In genomic region chr1:159804924-159805323, GRCh38 we compare ENCODE assay signal across 30 cellular contexts. TPM values are rescaled to one million over a fixed set of nuclear protein-coding genes. Genes with fewer than 3 reads are reported as not detected.
DNase-seq lines count a peak whose midpoint lies in the region; ATAC-seq, FAIRE-seq and TF ChIP-seq lines count a peak whose summit lies in the region.
"Had no signal": no experiment of that assay in that cellular context is flagged by ENCODE, and none has a peak within 500 bp of the region (broad histone marks: within the 10 kb centered on the region; RNA-seq: fewer than 3 reads in every experiment).

No MANE protein-coding gene starts in this region.

- H3K4me3 Mint-ChIP-seq in effector memory CD8-positive, alpha-beta T cell: peak overlapping the region; percentile 82 to 86
- H3K4me3 Mint-ChIP-seq in natural killer cell: peak overlapping the region; percentile 96
- no peak overlapping the region for H3K4me3 Mint-ChIP-seq in H9
- H3K4me3 Mint-ChIP-seq: activated CD4-positive, alpha-beta T cell treated with anti-CD3 and anti-CD28 coated beads for 36 hours; activated naive CD4-positive, alpha-beta T cell treated with anti-CD3 and anti-CD28 coated beads for 36 hours; activated T-cell treated with anti-CD3 and anti-CD28 coated beads, Interleukin-2, amount 50 U/mL, for 24 hours had no signal

- no peak overlapping the region for H2AFZ ChIP-seq in H9 (ENCODE audit: low read length)

- H2BK5ac ChIP-seq in H9 (ENCODE audit: insufficient read length, low read length): no peak overlapping the region

- no peak overlapping the region for H2BK12ac ChIP-seq in H9 (ENCODE audit: insufficient read length, low read depth, low read length)

- peaks cover 75 to 82% of the 10 kb centered on the region in 2 donors for H3K4me1 Mint-ChIP-seq in effector memory CD8-positive, alpha-beta T cell (ENCODE audit: low read depth in 2 of 2)
- H3K4me1 Mint-ChIP-seq in natural killer cell (peaks cover 82 to 83% of the 10 kb centered on the region in 2 donors), H9 (no peaks in the 10 kb centered on the region)

- H3K4me3 ChIP-seq in prostate gland: no peak overlapping the region

- 27% methylated on average over 2 of the region's 2 CpGs for WGBS in prostate gland
- WGBS in H9 (ENCODE audit: extremely low coverage, insufficient read length, low lambda C conversion rate): no CpG with 5 or more reads among the region's 2 CpGs

- H3K4me2 ChIP-seq in H9 (ENCODE audit: insufficient read depth, insufficient read length, low read length): no peak overlapping the region

- no peak for TF ChIP-seq POLR2A in prostate gland (IDR thresholded peaks at IDR 0.05)

- H2BK120ac ChIP-seq in H9 (ENCODE audit: low read depth, low read length, poor library complexity, severe bottlenecking): no peak overlapping the region

- H3K9ac ChIP-seq in H9 (ENCODE audit: extremely low read depth, insufficient read length, low read length): no peak overlapping the region

- peak overlapping the region; percentile 91 to 92 for H3K27ac Mint-ChIP-seq in effector memory CD8-positive, alpha-beta T cell
- H3K27ac Mint-ChIP-seq in natural killer cell: peak overlapping the region; percentile 87 to 90
- no peak overlapping the region for H3K27ac Mint-ChIP-seq in H9
- H3K27ac Mint-ChIP-seq: activated CD4-positive, alpha-beta T cell treated with anti-CD3 and anti-CD28 coated beads for 36 hours; activated naive CD4-positive, alpha-beta T cell treated with anti-CD3 and anti-CD28 coated beads for 36 hours; activated T-cell treated with anti-CD3 and anti-CD28 coated beads, Interleukin-2, amount 50 U/mL, for 24 hours had no signal

- no peak overlapping the region for H2BK20ac ChIP-seq in H9 (ENCODE audit: low read depth, low read length, poor library complexity, severe bottlenecking)

- no peaks in the 10 kb centered on the region for H3K79me2 ChIP-seq in H9 (ENCODE audit: insufficient read depth, low read length)

- H3K27me3 Mint-ChIP-seq in effector memory CD8-positive, alpha-beta T cell: no peaks in the 10 kb centered on the region
- H3K27me3 Mint-ChIP-seq in natural killer cell (ENCODE audit: low read depth in 2 of 2): peaks cover 0 to 11% of the 10 kb centered on the region in 2 donors
- peaks cover 22% of the 10 kb centered on the region for H3K27me3 Mint-ChIP-seq in H9 (ENCODE audit: low read depth)
- H3K27me3 Mint-ChIP-seq: activated CD4-positive, alpha-beta T cell treated with anti-CD3 and anti-CD28 coated beads for 36 hours; activated T-cell treated with anti-CD3 and anti-CD28 coated beads, Interleukin-2, amount 50 U/mL, for 24 hours had no signal

- H4K20me1 ChIP-seq in H9 (ENCODE audit: control insufficient read depth, insufficient read depth, insufficient read length): no peaks in the 10 kb centered on the region

- no peak for FAIRE-seq in RCC 7860 (lab: Jason Lieb, UNC)
- FAIRE-seq: TTC549 had no signal

- H2AK5ac ChIP-seq in H9 (ENCODE audit: insufficient read length, low read length): no peak overlapping the region

- no peaks in the 10 kb centered on the region for H3K9me3 ChIP-seq in prostate gland
- H3K9me3 ChIP-seq in H9 (ENCODE audit: control insufficient read depth, low read depth, low read length): no peaks in the 10 kb centered on the region

- no peak overlapping the region for H3K27ac ChIP-seq in prostate gland
- no peak overlapping the region for H3K27ac ChIP-seq in H9 (ENCODE audit: insufficient read length, low read depth, low read length)

- no peak overlapping the region for H3K23ac ChIP-seq in H9 (ENCODE audit: insufficient read length, low read depth, low read length)

- no peaks in the 10 kb centered on the region for H3K79me1 ChIP-seq in H9 (ENCODE audit: insufficient read depth, low read depth, low read length, poor library complexity, severe bottlenecking)

- H3K18ac ChIP-seq in H9 (ENCODE audit: insufficient read length, low read depth, low read length): no peak overlapping the region

- no peaks in the 10 kb centered on the region for H3K23me2 ChIP-seq in H9 (ENCODE audit: insufficient read length, low read depth, low read length, poor library complexity, severe bottlenecking)

- no peak for TF ChIP-seq CTCF in natural killer cell (IDR thresholded peaks at IDR 0.05)
- no peak for TF ChIP-seq CTCF in prostate gland (IDR thresholded peaks at IDR 0.05)
- TF ChIP-seq CTCF in H9 (conservative IDR thresholded peaks at IDR 0.05): no peak

- no peaks in the 10 kb centered on the region for H3K36me3 ChIP-seq in prostate gland

- H3K36me3 Mint-ChIP-seq in effector memory CD8-positive, alpha-beta T cell (ENCODE audit: insufficient read depth): peaks cover 49% of the 10 kb centered on the region
- peaks cover 30% of the 10 kb centered on the region for H3K36me3 Mint-ChIP-seq in natural killer cell
- H3K36me3 Mint-ChIP-seq in H9 (ENCODE audit: insufficient read depth in 1 of 3, low read depth in 3 of 3): no peaks in the 10 kb centered on the region; a peak in 1 of 7 replicates
- H3K36me3 Mint-ChIP-seq: naive thymus-derived CD4-positive, alpha-beta T cell had no signal

- H2BK15ac ChIP-seq in H9 (ENCODE audit: low read depth, low read length): no peak overlapping the region

- DNase-seq in EL (peak; percentile 29), RCC 7860 (ENCODE audit: low spot score) (peak; percentile 7), natural killer cell (no peak), NCI-H1105 treated with DMSO at 0.1 percent for 48 hours (lab: John Stamatoyannopoulos, UW) (no peak), prostate gland (ENCODE audit: low spot score) (no peak), H9 (no peak)
- DNase-seq in effector memory CD8-positive, alpha-beta T cell: no peak
- DNase-seq: activated CD4-positive, alpha-beta T cell treated with anti-CD3 and anti-CD28 coated beads for 36 hours; activated CD8-positive, alpha-beta memory T cell treated with anti-CD3 and anti-CD28 coated beads for 24 hours; activated naive CD4-positive, alpha-beta T cell treated with anti-CD3 and anti-CD28 coated beads for 36 hours; activated T-cell treated with anti-CD3 and anti-CD28 coated beads, Interleukin-2, amount 50 U/mL, for 24 hours; anterior cingulate cortex; C1 segment of cervical spinal cord; cerebellar nuclear complex; GOT3; naive thymus-derived CD4-positive, alpha-beta T cell; NCI-H1930; NCI-H774; SIG-M5; stimulated activated CD4-positive, alpha-beta T cell treated with anti-CD3 and anti-CD28 coated beads, Interleukin-15, amount 100 ng/mL, for 24 hours; stimulated activated CD8-positive, alpha-beta memory T cell treated with anti-CD3 and anti-CD28 coated beads, Interleukin-4, amount 100 ng/mL, for 48 hours; T-helper 1 cell had no signal

- intact Hi-C loops in natural killer cell (cut with micrococcal nuclease) (loop anchor here (5.0 to 10.0 kb wide), 2 partner anchors 47 to 200 kb away; no protein-coding TSS in a partner anchor), prostate gland (cut with DNase I) (no loop called here)

- no peak overlapping the region for H3T11ph ChIP-seq in H9 (ENCODE audit: low read length)

- H4K8ac ChIP-seq in H9 (replicated peaks; ENCODE audit: insufficient read length, low read depth, low read length): no peak overlapping the region

- H3K4ac ChIP-seq in H9 (ENCODE audit: low read depth, low read length): no peak overlapping the region

- ATAC-seq in effector memory CD8-positive, alpha-beta T cell (replicated peaks): no peak
- ATAC-seq in natural killer cell (no peak), HG03175 (IDR thresholded peaks at IDR 0.05; ENCODE audit: unreplicated experiment) (no peak)
- ATAC-seq: activated CD4-positive, alpha-beta T cell treated with anti-CD3 and anti-CD28 coated beads for 36 hours; esophagus mucosa; left lobe of liver; naive thymus-derived CD4-positive, alpha-beta T cell; sciatic nerve had no signal

- H3K27me3 ChIP-seq in prostate gland (replicated peaks; ENCODE audit: insufficient read depth) (no peaks in the 10 kb centered on the region), H9 (ENCODE audit: insufficient read depth, low read length) (no peaks in the 10 kb centered on the region)

- no peak overlapping the region for H3K14ac ChIP-seq in H9 (ENCODE audit: insufficient read depth, low read length)

- H3K9me3 Mint-ChIP-seq in effector memory CD8-positive, alpha-beta T cell: peaks cover 0 to 3% of the 10 kb centered on the region in 2 donors
- peaks cover 0 to 4% of the 10 kb centered on the region in 2 donors for H3K9me3 Mint-ChIP-seq in natural killer cell
- H3K9me3 Mint-ChIP-seq in H9: no peaks in the 10 kb centered on the region
- H3K9me3 Mint-ChIP-seq: activated naive CD4-positive, alpha-beta T cell treated with anti-CD3 and anti-CD28 coated beads for 36 hours; activated T-cell treated with anti-CD3 and anti-CD28 coated beads, Interleukin-2, amount 50 U/mL, for 24 hours had no signal

- H3K4me1 ChIP-seq in prostate gland (replicated peaks) (no peaks in the 10 kb centered on the region), H9 (ENCODE audit: insufficient read depth, low read length) (no peaks in the 10 kb centered on the region)

- no peak overlapping the region for H4K5ac ChIP-seq in H9 (ENCODE audit: insufficient read length, low read depth, low read length)

- no peak overlapping the region for H4K91ac ChIP-seq in H9 (ENCODE audit: insufficient read length, low read depth, low read length)

- H3K56ac ChIP-seq in H9 (ENCODE audit: insufficient read length, low read depth, low read length): no peak overlapping the region

RNA-seq across cellular contexts. Expression of gene FCRL6, which starts 2.8 kb away (rescaled TPM):
- total RNA-seq in natural killer cell: 100 to 1,000 TPM; 138 to 309 (median 298) TPM
- not detected for total RNA-seq in prostate gland
- not detected in 2 replicates for total RNA-seq in H9 (2021)
- total RNA-seq: activated CD4-positive, alpha-beta T cell treated with anti-CD3 and anti-CD28 coated beads for 36 hours; activated naive CD4-positive, alpha-beta T cell treated with anti-CD3 and anti-CD28 coated beads for 36 hours; esophagus mucosa; OCI-LY7; osteocyte had no signal

RNA-seq across cellular contexts. Expression of gene SLAMF8, which starts 21.7 kb away (rescaled TPM):
- total RNA-seq in natural killer cell: 1 to 10 TPM in 2 of 3 donors, under 1 TPM in 1; 0.64 to 4.4 (median 2.8) TPM
- 1 to 10 TPM; 1.1 to 1.2 TPM for total RNA-seq in prostate gland
- not detected in 2 replicates for total RNA-seq in H9 (2021)
- total RNA-seq: OCI-LY7, osteocyte had no signal

RNA-seq across cellular contexts. Expression of gene DUSP23, which starts 24.2 kb away (rescaled TPM):
- total RNA-seq in natural killer cell (10 to 100 TPM; 18.6 to 22.1 (median 21.1) TPM), prostate gland (10 to 100 TPM; 79.3 to 85.0 TPM), H9 (2021) (25.0 and 27.3 TPM in 2 replicates)

RNA-seq across cellular contexts. Expression of gene VSIG8, which starts 57.5 kb away (rescaled TPM):
- not detected for total RNA-seq in natural killer cell
- not detected for total RNA-seq in prostate gland
- not detected in 2 replicates for total RNA-seq in H9 (2021)
- total RNA-seq: activated naive CD4-positive, alpha-beta T cell treated with anti-CD3 and anti-CD28 coated beads for 36 hours; left lobe of liver; naive thymus-derived CD4-positive, alpha-beta T cell; OCI-LY7; osteocyte; sciatic nerve; ureter had no signal

Comparison
In these comparisons a context has a peak if more than half of its experiments do, and no peak if none do; other contexts are left out.
1. DNase-seq: peak in EL (single experiment) and RCC 7860 (single experiment); none in effector memory CD8-positive, alpha-beta T cell (0 of 3), natural killer cell (single experiment), NCI-H1105 treated with DMSO at 0.1 percent for 48 hours (single experiment), prostate gland (single experiment) and H9 (single experiment).
2. H3K27ac Mint-ChIP-seq: peak in effector memory CD8-positive, alpha-beta T cell (2 of 2) and natural killer cell (2 of 2); none in H9 (0 of 3).
3. H3K4me3 Mint-ChIP-seq: peak in effector memory CD8-positive, alpha-beta T cell (2 of 2) and natural killer cell (single experiment); none in H9 (0 of 2).
4. RNA of gene FCRL6, which starts 2.8 kb away (total RNA-seq): 138 to 309 TPM in natural killer cell; not detected in prostate gland and not detected in H9; every median in the first group is over 100 times any median in the second.